Comparison of ENCODE assay signal across 15 cellular contexts in the genomic region with DNA sequence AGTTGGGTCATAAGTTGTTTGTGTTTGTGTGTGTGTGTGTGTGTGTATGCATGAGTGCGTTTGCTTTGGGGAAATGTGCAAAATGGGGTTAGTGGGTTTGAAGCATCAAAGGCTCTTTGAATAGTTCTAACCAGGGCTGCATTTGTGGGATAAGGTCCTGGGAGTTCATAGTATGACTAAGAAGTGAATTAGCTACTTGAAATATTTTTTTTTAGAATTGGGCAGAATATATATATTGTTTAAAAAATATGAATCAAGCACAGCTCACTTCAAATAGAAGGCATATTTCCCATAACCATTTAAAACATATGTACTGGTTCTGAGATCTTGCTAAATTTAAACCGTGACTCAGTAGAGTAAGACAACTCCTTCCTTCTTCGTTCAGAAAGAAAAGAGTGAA. TPM values are rescaled to one million over a fixed set of nuclear protein-coding genes. Genes with fewer than 3 reads are reported as not detected.
DNase-seq lines count a peak whose midpoint lies in the region; ATAC-seq and TF ChIP-seq lines count a peak whose summit lies in the region.
"Had no signal": no experiment of that assay in that cellular context is flagged by ENCODE, and none has a peak within 500 bp of the region (broad histone marks: within the 10 kb centered on the region; RNA-seq: fewer than 3 reads in every experiment).

No MANE protein-coding gene starts in this region.

- peaks cover 98% of the 10 kb centered on the region for H4K20me1 ChIP-seq in SK-N-SH (ENCODE audit: insufficient read depth)

- H3K4me3 Mint-ChIP-seq in MCF 10A (ENCODE audit: unreplicated experiment): no peak overlapping the region
- H3K4me3 Mint-ChIP-seq: activated naive CD8-positive, alpha-beta T cell had no signal

- no peak for TF ChIP-seq RAD21 in SK-N-SH (IDR thresholded peaks at IDR 0.05; ENCODE audit: low read length)

- H3K4me2 ChIP-seq in SK-N-SH (peak overlapping the region; percentile 36; the same call in 1 of the 2 replicates), skeletal muscle satellite cell (ENCODE audit: low read length) (peak overlapping the region; percentile 30)

- no peak for TF ChIP-seq CTCF in MCF 10A (IDR thresholded peaks at IDR 0.05; ENCODE audit: unreplicated experiment)
- TF ChIP-seq CTCF in breast epithelium (IDR thresholded peaks at IDR 0.05): no peak
- no peak for TF ChIP-seq CTCF in SK-N-SH (IDR thresholded peaks at IDR 0.05)
- no peak for TF ChIP-seq CTCF in vagina (IDR thresholded peaks at IDR 0.05)

- BruUV-seq in MCF 10A (replicated peaks; lab: Mats Ljungman, UMichigan): no TSS peak

- ATAC-seq in left cardiac atrium: no peak

- H3K9me3 ChIP-seq in breast epithelium (no peaks in the 10 kb centered on the region), SK-N-SH (no peaks in the 10 kb centered on the region), skeletal muscle satellite cell (replicated peaks; ENCODE audit: low read length) (no peaks in the 10 kb centered on the region), vagina (no peaks in the 10 kb centered on the region)

- H3K36me3 ChIP-seq in breast epithelium (no peaks in the 10 kb centered on the region), SK-N-SH (replicated peaks in 1 of 2; ENCODE audit: control insufficient read depth in 1 of 2, insufficient read depth in 2 of 2, low read length in 1 of 2) (peaks cover 0 to 15% of the 10 kb centered on the region in 2 experiments), skeletal muscle satellite cell (ENCODE audit: insufficient read depth, low read length) (peaks cover 13% of the 10 kb centered on the region), vagina (no peaks in the 10 kb centered on the region)

- DNase-seq in MCF 10A (ENCODE audit: unreplicated experiment) (peak; percentile 24), breast epithelium (ENCODE audit: low spot score in 2 of 2) (no peak), SK-N-SH (no peak), fibroblast of gingiva (ENCODE audit: low read depth) (peak; percentile 50), left cardiac atrium (no peak), vagina (ENCODE audit: extremely low spot score in 2 of 2) (no peak), ecto neural progenitor cell (ENCODE audit: low spot score) (no peak)
- DNase-seq: activated CD4-positive, alpha-beta T cell treated with anti-CD3 and anti-CD28 coated beads for 1 hour; DMS153; NCI-H1105 treated with DMSO at 0.1 percent for 48 hours; stimulated activated CD4-positive, alpha-beta T cell treated with anti-CD3 and anti-CD28 coated beads, Interleukin-12 subunit alpha, Interleukin-12 subunit beta, amount 100 ng/mL, for 4 hours; T-helper 1 cell had no signal

- H3K27me3 Mint-ChIP-seq in MCF 10A (ENCODE audit: insufficient read depth, unreplicated experiment): no peaks in the 10 kb centered on the region

- H3K9me2 ChIP-seq in SK-N-SH: no peaks in the 10 kb centered on the region

- intact Hi-C loops in MCF 10A (cut with micrococcal nuclease): no loop called here
- intact Hi-C loops in breast epithelium (cut with DNase I; ENCODE audit: low total_unique reads): no loop called here
- intact Hi-C loops in left cardiac atrium (cut with DNase I): no loop called here
- intact Hi-C loops in vagina (cut with DNase I): no loop called here

- no peak overlapping the region for H2AFZ ChIP-seq in SK-N-SH (ENCODE audit: low read depth)

- H3K4me1 Mint-ChIP-seq in MCF 10A (ENCODE audit: insufficient read depth, unreplicated experiment): peaks cover 53% of the 10 kb centered on the region

- H3K4me3 ChIP-seq in breast epithelium (no peak overlapping the region), SK-N-SH (ENCODE audit: low read depth in 2 of 2, low read length in 1 of 2) (0 out of 4 replicates have a peak overlapping the region, but pooled peaks of 1 of the 2 experiments have one; percentile 6), skeletal muscle satellite cell (ENCODE audit: low read length) (no peak overlapping the region), vagina (no peak overlapping the region)

- H3K27me3 ChIP-seq in breast epithelium (no peaks in the 10 kb centered on the region), SK-N-SH (ENCODE audit: insufficient read depth) (no peaks in the 10 kb centered on the region), skeletal muscle satellite cell (ENCODE audit: control insufficient read depth, insufficient read depth, low read length) (no peaks in the 10 kb centered on the region), vagina (no peaks in the 10 kb centered on the region)

- H3K9ac ChIP-seq in SK-N-SH: no peak overlapping the region; the same call in 1 of the 2 replicates
- H3K9ac ChIP-seq in skeletal muscle satellite cell (ENCODE audit: low read depth, low read length): no peak overlapping the region

- H3F3A ChIP-seq in SK-N-SH (replicated peaks; ENCODE audit: insufficient read depth): peaks cover 32% of the 10 kb centered on the region

- CTCF ChIA-PET in MCF 10A (lab: Yijun Ruan, JAX) (interaction anchor here (1.0 to 5.8 kb wide), 2 partner anchors 14 to 102 kb away, joined by 3 to 55 read pairs; no protein-coding TSS in a partner anchor), SK-N-SH (lab: Yijun Ruan, JAX) (interaction anchor here (1.0 to 5.8 kb wide), 3 partner anchors 8 to 105 kb away, joined by 3 to 70 read pairs (median 4); no protein-coding TSS in a partner anchor)

- H3K4me1 ChIP-seq in breast epithelium (no peaks in the 10 kb centered on the region), SK-N-SH (ENCODE audit: control insufficient read depth in 1 of 2, insufficient read depth in 2 of 2, low read depth in 1 of 2, low read length in 1 of 2) (peaks cover 0 to 12% of the 10 kb centered on the region in 2 experiments; a peak in 1 of 4 replicates), skeletal muscle satellite cell (ENCODE audit: control insufficient read depth, insufficient read depth, low read length) (peaks cover 47% of the 10 kb centered on the region), vagina (no peaks in the 10 kb centered on the region)

- H3K27ac ChIP-seq in breast epithelium (no peak overlapping the region), SK-N-SH (ENCODE audit: low read depth in 2 of 2, low read length in 1 of 2) (peak overlapping the region in 1 of 2 experiments; percentile 87; a peak in 3 of 4 replicates), vagina (no peak overlapping the region)

- peaks cover 93% of the 10 kb centered on the region for H3K79me2 ChIP-seq in SK-N-SH (ENCODE audit: insufficient read depth)

- 6% methylated on average over 3 of the region's 3 CpGs for WGBS in SK-N-SH (ENCODE audit: low lambda C conversion rate)

- peak in 1 of 2 experiments; percentile 44; a peak in 2 of 4 replicates for TF ChIP-seq EP300 in SK-N-SH (IDR thresholded peaks at IDR 0.05; ENCODE audit: borderline replicate concordance in 1 of 2, low read depth in 1 of 2, low read length in 1 of 2)

- POLR2A ChIA-PET in MCF 10A (lab: Yijun Ruan, JAX) (interaction anchor here (0.7 to 1.5 kb wide), 6 partner anchors 9 to 121 kb away, joined by 3 to 7 read pairs (median 4); a partner anchor contains a TSS), SK-N-SH (lab: Yijun Ruan, JAX) (no interaction called here)

- peaks cover 24% of the 10 kb centered on the region for H3K36me3 Mint-ChIP-seq in MCF 10A (ENCODE audit: insufficient read depth, unreplicated experiment)
- H3K36me3 Mint-ChIP-seq: activated naive CD8-positive, alpha-beta T cell had no signal

- peak overlapping the region; percentile 19 for H3K27ac Mint-ChIP-seq in MCF 10A (ENCODE audit: low read depth, unreplicated experiment)
- H3K27ac Mint-ChIP-seq: activated naive CD8-positive, alpha-beta T cell had no signal

- H3K9me3 Mint-ChIP-seq in MCF 10A (ENCODE audit: unreplicated experiment): no peaks in the 10 kb centered on the region

- TF ChIP-seq POLR2A in breast epithelium (IDR thresholded peaks at IDR 0.05) (no peak), vagina (IDR thresholded peaks at IDR 0.05) (no peak)

TF ChIP-seq in SK-N-SH, 30 proteins besides CTCF, POLR2A, EP300 and RAD21 (continues in another document):
- TF ChIP-seq JUND (IDR thresholded peaks at IDR 0.05): no peak
- TF ChIP-seq EZH2phosphoT487 (IDR thresholded peaks at IDR 0.05; ENCODE audit: borderline replicate concordance, low read depth): no peak
- no peak for TF ChIP-seq GATA2 (CRISPR knock-in tag; IDR thresholded peaks at IDR 0.05)
- peak; percentile 69 for TF ChIP-seq TCF12 (IDR thresholded peaks at IDR 0.05)
- TF ChIP-seq RCOR1 (IDR thresholded peaks at IDR 0.05; ENCODE audit: low read length): no peak
- no peak for TF ChIP-seq SMC3 (IDR thresholded peaks at IDR 0.05; ENCODE audit: low read depth, low read length)
- TF ChIP-seq, protein P1, sequence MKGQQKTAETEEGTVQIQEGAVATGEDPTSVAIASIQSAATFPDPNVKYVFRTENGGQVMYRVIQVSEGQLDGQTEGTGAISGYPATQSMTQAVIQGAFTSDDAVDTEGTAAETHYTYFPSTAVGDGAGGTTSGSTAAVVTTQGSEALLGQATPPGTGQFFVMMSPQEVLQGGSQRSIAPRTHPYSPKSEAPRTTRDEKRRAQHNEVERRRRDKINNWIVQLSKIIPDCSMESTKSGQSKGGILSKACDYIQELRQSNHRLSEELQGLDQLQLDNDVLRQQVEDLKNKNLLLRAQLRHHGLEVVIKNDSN (IDR thresholded peaks at IDR 0.05; ENCODE audit: borderline replicate concordance, low read depth): no peak
- TF ChIP-seq FOXJ3 (CRISPR knock-in tag; IDR thresholded peaks at IDR 0.05): no peak
- TF ChIP-seq NRF1 (IDR thresholded peaks at IDR 0.05; ENCODE audit: low read depth, low read length): no peak
- no peak for TF ChIP-seq FOXM1 (IDR thresholded peaks at IDR 0.05; ENCODE audit: low read depth)
- no peak for TF ChIP-seq TAF1 (IDR thresholded peaks at IDR 0.05; ENCODE audit: borderline replicate concordance, low read depth, low read length)
- TF ChIP-seq YY1 (IDR thresholded peaks at IDR 0.05; ENCODE audit: low read depth): no peak
- TF ChIP-seq, protein P2, sequence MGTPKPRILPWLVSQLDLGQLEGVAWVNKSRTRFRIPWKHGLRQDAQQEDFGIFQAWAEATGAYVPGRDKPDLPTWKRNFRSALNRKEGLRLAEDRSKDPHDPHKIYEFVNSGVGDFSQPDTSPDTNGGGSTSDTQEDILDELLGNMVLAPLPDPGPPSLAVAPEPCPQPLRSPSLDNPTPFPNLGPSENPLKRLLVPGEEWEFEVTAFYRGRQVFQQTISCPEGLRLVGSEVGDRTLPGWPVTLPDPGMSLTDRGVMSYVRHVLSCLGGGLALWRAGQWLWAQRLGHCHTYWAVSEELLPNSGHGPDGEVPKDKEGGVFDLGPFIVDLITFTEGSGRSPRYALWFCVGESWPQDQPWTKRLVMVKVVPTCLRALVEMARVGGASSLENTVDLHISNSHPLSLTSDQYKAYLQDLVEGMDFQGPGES (IDR thresholded peaks at IDR 0.05; ENCODE audit: low read depth, low read length): no peak
- peak; percentile 30; the same call in 1 of the 2 replicates for TF ChIP-seq TEAD4 (IDR thresholded peaks at IDR 0.05; ENCODE audit: borderline replicate concordance, insufficient read depth)

RNA-seq across cellular contexts. Expression of a gene that starts 43.1 kb away (rescaled TPM):
- total RNA-seq in MCF 10A (2022) (108 and 154 TPM in 2 replicates), breast epithelium (10 to 100 TPM in 2 of 3 donors, 1 to 10 TPM in 1; 4.9 to 27.5 (median 23.8) TPM), left cardiac atrium (10 to 100 TPM; 12.8 to 14.2 TPM), vagina (9.8 TPM)
- 5.4 and 5.9 TPM in 2 replicates for polyA plus RNA-seq in SK-N-SH (2012; rRNA removed)
- 11.2 and 11.8 TPM in 2 replicates for polyA plus RNA-seq in SK-N-SH (2012; cell fraction: cytosol; rRNA removed)
- 25.0 and 29.3 TPM in 2 replicates for polyA plus RNA-seq in SK-N-SH (2012; cell fraction: nucleus; rRNA removed)
- 85.2 and 95.6 TPM in 2 replicates for total RNA-seq in skeletal muscle satellite cell (2012; rRNA removed)
- total RNA-seq: OCI-LY7 had no signal

Comparison
In these comparisons a context has a peak if more than half of its experiments do, and no peak if none do; other contexts are left out.
1. DNase-seq: peak in MCF 10A (single experiment) and fibroblast of gingiva (single experiment); none in breast epithelium (0 of 2), SK-N-SH (single experiment), left cardiac atrium (single experiment), vagina (0 of 2) and ecto neural progenitor cell (single experiment).